ENCODE assay signal across 24 cellular contexts in genomic region chr13:43544011-43544410, GRCh38.
A peak's percentile ranks its signal among the peaks of the same experiment; 100 is the strongest.
DNase-seq lines count a peak whose midpoint lies in the region; ATAC-seq and TF ChIP-seq lines count a peak whose summit lies in the region.
"Had no signal": no experiment of that assay in that cellular context is flagged by ENCODE, and none has a peak within 500 bp of the region (broad histone marks: within the 10 kb centered on the region; RNA-seq: fewer than 3 reads in every experiment).

No MANE protein-coding gene starts in this region.

- no peak overlapping the region for H3K4me3 ChIP-seq in WERI-Rb-1 (ENCODE audit: low read depth, low read length)
- H3K4me3 ChIP-seq in smooth muscle cell, result no peak overlapping the region
- H3K4me3 ChIP-seq: K562, tibial artery had no signal

- H3K79me2 ChIP-seq in smooth muscle cell (ENCODE audit: low read depth), result no peaks in the 10 kb centered on the region

- H3K4me1 ChIP-seq in foreskin keratinocyte (peaks cover 6% of the 10 kb centered on the region), smooth muscle cell (ENCODE audit: low read depth) (peaks cover 16% of the 10 kb centered on the region)

- H3K36me3 ChIP-seq in WERI-Rb-1 (no peaks in the 10 kb centered on the region), smooth muscle cell (ENCODE audit: low read depth) (no peaks in the 10 kb centered on the region)
- H3K36me3 ChIP-seq: tibial artery had no signal

- no peaks in the 10 kb centered on the region for H3K27me3 ChIP-seq in WERI-Rb-1 (ENCODE audit: insufficient read depth, low read depth, severe bottlenecking)
- no peaks in the 10 kb centered on the region for H3K27me3 ChIP-seq in foreskin keratinocyte
- H3K27me3 ChIP-seq in smooth muscle cell (ENCODE audit: low read depth), result no peaks in the 10 kb centered on the region
- H3K27me3 ChIP-seq: tibial artery had no signal

- peak; percentile 68 for ATAC-seq in foreskin keratinocyte
- ATAC-seq in GM18519 (IDR thresholded peaks at IDR 0.05; ENCODE audit: low FRiP score, unreplicated experiment), result no peak
- ATAC-seq: activated CD4-positive, alpha-beta T cell treated with anti-CD3 and anti-CD28 coated beads for 36 hours; activated CD8-positive, alpha-beta memory T cell treated with anti-CD3 and anti-CD28 coated beads, Interleukin-2, amount 10 ng/mL, durations not matched to agents 7 days and 5 days; K562; stimulated activated naive B cell treated with anti-CD40 and anti-IgM and Interleukin-4, amounts not matched to agents 10 μg/mL and 1 μg/mL and 100 μg/mL, for 72 hours had no signal

- H3K27ac ChIP-seq in WERI-Rb-1 (no peak overlapping the region), foreskin keratinocyte (no peak overlapping the region), smooth muscle cell (ENCODE audit: low read depth) (peak overlapping the region; percentile 23)
- H3K27ac ChIP-seq: 22Rv1, tibial artery had no signal

- H3K9me3 ChIP-seq in WERI-Rb-1 (ENCODE audit: severe bottlenecking), result no peaks in the 10 kb centered on the region
- H3K9me3 ChIP-seq in smooth muscle cell (replicated peaks; ENCODE audit: low read depth), result peaks cover 3% of the 10 kb centered on the region

- peaks cover 7% of the 10 kb centered on the region for H3F3A ChIP-seq in smooth muscle cell (ENCODE audit: low read depth)

- TF ChIP-seq CTCF in WERI-Rb-1 (IDR thresholded peaks at IDR 0.05; ENCODE audit: low read depth, low read length), result no peak
- TF ChIP-seq CTCF in foreskin keratinocyte (conservative IDR thresholded peaks at IDR 0.05), result no peak
- TF ChIP-seq CTCF in smooth muscle cell (IDR thresholded peaks at IDR 0.05; ENCODE audit: borderline replicate concordance, insufficient read depth, poor library complexity, severe bottlenecking), result no peak

- CTCF ChIA-PET in HEK293T (lab: Yijun Ruan, JAX), result no interaction called here

- no peak overlapping the region for H3K9ac ChIP-seq in smooth muscle cell (ENCODE audit: low read depth)

- POLR2A ChIA-PET in HEK293T (lab: Yijun Ruan, JAX), result no interaction called here

- DNase-seq in DMS53 (lab: John Stamatoyannopoulos, UW) (peak; percentile 35), DMS53 treated with DMSO at 0.1 percent for 48 hours (lab: John Stamatoyannopoulos, UW; ENCODE audit: unreplicated experiment) (no peak), WERI-Rb-1 (peak; percentile 39), foreskin keratinocyte (peak; percentile 44 to 56), smooth muscle cell (lab: John Stamatoyannopoulos, UW; ENCODE audit: unreplicated experiment) (no peak), NCI-H1092 treated with DMSO at 0.1 percent for 48 hours (lab: John Stamatoyannopoulos, UW) (no peak), HEK293T (ENCODE audit: extremely low spot score) (no peak)
- DNase-seq: activated CD4-positive, alpha-beta T cell treated with anti-CD3 and anti-CD28 coated beads for 36 hours; activated CD8-positive, alpha-beta memory T cell treated with anti-CD3 and anti-CD28 coated beads, Interleukin-2, amount 10 ng/mL, durations not matched to agents 7 days and 5 days; C1 segment of cervical spinal cord; DMS79; effector memory CD4-positive, alpha-beta T cell; H9; left cardiac atrium; NCI-H1048; NCI-H526 treated with DMSO at 0.1 percent for 48 hours; OCI-M1; stimulated activated CD4-positive, alpha-beta T cell treated with anti-CD3 and anti-CD28 coated beads, Interleukin-15, amount 100 ng/mL, for 24 hours; stimulated activated naive B cell treated with anti-CD40 and anti-IgM and Interleukin-4, amounts not matched to agents 10 μg/mL and 1 μg/mL and 100 μg/mL, for 72 hours; T1000; tibial artery had no signal

- no peaks in the 10 kb centered on the region for H4K20me1 ChIP-seq in smooth muscle cell (ENCODE audit: low read depth)

- H3K4me2 ChIP-seq in smooth muscle cell, result peak overlapping the region; percentile 18

- WGBS in smooth muscle cell (ENCODE audit: low lambda C conversion rate), result 17% methylated on average over 2 of the region's 2 CpGs

- H2AFZ ChIP-seq in smooth muscle cell (ENCODE audit: low read depth), result no peak overlapping the region

TF ChIP-seq in HEK293T, 16 proteins besides CTCF, POLR2A, EP300 and RAD21:
- TF ChIP-seq L3MBTL2 (conservative IDR thresholded peaks at IDR 0.05), result no peak
- TF ChIP-seq ZNF384 (IDR thresholded peaks at IDR 0.05), result no peak
- no peak for TF ChIP-seq ARNT (IDR thresholded peaks at IDR 0.05)
- no peak for TF ChIP-seq FOXK2 (IDR thresholded peaks at IDR 0.05)
- no peak for TF ChIP-seq SP1 (IDR thresholded peaks at IDR 0.05)
- TF ChIP-seq FOXA1 (IDR thresholded peaks at IDR 0.05), result no peak
- no peak for TF ChIP-seq ELF4 (IDR thresholded peaks at IDR 0.05)
- no peak for TF ChIP-seq HDGF (IDR thresholded peaks at IDR 0.05; ENCODE audit: borderline replicate concordance)
- TF ChIP-seq FOXM1 (IDR thresholded peaks at IDR 0.05; ENCODE audit: borderline replicate concordance), result no peak
- no peak for TF ChIP-seq PKNOX1 (IDR thresholded peaks at IDR 0.05)
- TF ChIP-seq NFRKB (IDR thresholded peaks at IDR 0.05), result no peak
- TF ChIP-seq TARDBP (IDR thresholded peaks at IDR 0.05), result no peak

Comparison
In these comparisons a context has a peak if more than half of its experiments do, and no peak if none do; other contexts are left out.
1. DNase-seq: peak in DMS53 (single experiment), WERI-Rb-1 (single experiment) and foreskin keratinocyte (2 of 2); none in DMS53 treated with DMSO at 0.1 percent for 48 hours (single experiment), smooth muscle cell (single experiment), NCI-H1092 treated with DMSO at 0.1 percent for 48 hours (single experiment) and HEK293T (single experiment).